Comparison of ENCODE assay signal across 8 cellular contexts in the genomic region with DNA sequence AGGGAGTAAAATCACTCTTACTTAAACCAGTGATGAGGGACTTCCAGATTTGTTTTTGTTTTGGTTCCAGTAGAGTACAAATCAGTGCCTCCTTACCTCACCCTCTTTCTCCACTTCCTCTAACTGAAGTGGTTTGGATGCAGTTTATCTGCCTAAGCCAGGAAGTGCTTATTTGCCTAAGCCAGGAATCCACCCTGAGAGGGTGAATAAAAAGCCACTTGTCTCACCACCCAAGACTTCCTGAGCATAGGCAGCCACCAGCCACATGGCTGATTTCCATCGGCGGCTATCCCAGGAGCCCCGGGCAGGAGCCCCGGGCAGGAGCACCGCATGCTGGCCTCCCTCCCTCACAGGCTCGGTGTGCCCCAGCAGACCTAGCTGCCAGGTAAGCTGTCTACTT. TPM values are rescaled to one million over a fixed set of nuclear protein-coding genes. Genes with fewer than 3 reads are reported as not detected.
DNase-seq lines count a peak whose midpoint lies in the region; ATAC-seq and TF ChIP-seq lines count a peak whose summit lies in the region.

No MANE protein-coding gene starts in this region.

- POLR2A ChIA-PET in activated B cell treated with CpG ODN at 0.5 μM for 24 hours (lab: Charles Lee), result interaction anchor here (0.5 kb wide), 1 partner anchor 587 kb away, joined by 4 read pairs; no protein-coding TSS in a partner anchor

- H3K27ac Mint-ChIP-seq in activated B cell treated with CpG ODN at 0.5 μM for 24 hours, result peak overlapping the region; percentile 42

- no peak overlapping the region for H3K27ac ChIP-seq in tibial artery

- intact Hi-C loops in activated B cell treated with CpG ODN at 0.5 μM for 24 hours (cut with micrococcal nuclease) (loop anchor here (1.0 kb wide), 1 partner anchor 11 kb away; no protein-coding TSS in a partner anchor), tibial artery (cut with DNase I; ENCODE audit: low total_unique reads) (no loop called here)

- H3K4me1 ChIP-seq in tibial artery, result peaks cover 0 to 15% (median 8%) of the 10 kb centered on the region in 4 donors

- TF ChIP-seq CTCF in activated B cell treated with CpG ODN at 0.5 μM for 24 hours (IDR thresholded peaks at IDR 0.05) (no peak), tibial artery (IDR thresholded peaks at IDR 0.05) (no peak)

- ATAC-seq in HG03469 (IDR thresholded peaks at IDR 0.05; ENCODE audit: unreplicated experiment) (peak; percentile 42), activated B cell treated with CpG ODN at 0.5 μM for 24 hours (ENCODE audit: low read depth) (peak; percentile 91), HG02763 (IDR thresholded peaks at IDR 0.05; ENCODE audit: unreplicated experiment) (no peak)

- H3K36me3 ChIP-seq in tibial artery, result peaks cover 0 to 7% (median 0%) of the 10 kb centered on the region in 3 donors

- peaks cover 7% of the 10 kb centered on the region for H3K9me3 Mint-ChIP-seq in activated B cell treated with CpG ODN at 0.5 μM for 24 hours

- no peak overlapping the region for H3K4me3 ChIP-seq in tibial artery

- CTCF ChIA-PET in activated B cell treated with CpG ODN at 0.5 μM for 24 hours (lab: Charles Lee), result no interaction called here

- H3K36me3 Mint-ChIP-seq in activated B cell treated with CpG ODN at 0.5 μM for 24 hours (ENCODE audit: low read depth), result no peaks in the 10 kb centered on the region

- no peaks in the 10 kb centered on the region for H3K9me3 ChIP-seq in tibial artery

- no peaks in the 10 kb centered on the region for H3K27me3 Mint-ChIP-seq in activated B cell treated with CpG ODN at 0.5 μM for 24 hours

- H3K27me3 ChIP-seq in tibial artery, result no peaks in the 10 kb centered on the region

- H3K4me3 Mint-ChIP-seq in activated B cell treated with CpG ODN at 0.5 μM for 24 hours, result peak overlapping the region; percentile 44

- DNase-seq in ELR (ENCODE audit: low read depth), result peak; percentile 53
- no peak for DNase-seq in activated B cell treated with CpG ODN at 0.5 μM for 24 hours
- peak; percentile 52 for DNase-seq in myocyte (ENCODE audit: low read depth)
- no peak for DNase-seq in tibial artery
- DNase-seq in NCI-H2107 (lab: John Stamatoyannopoulos, UW), result no peak
- DNase-seq in NCI-H2227 treated with DMSO at 0.1 percent for 48 hours (lab: John Stamatoyannopoulos, UW), result no peak

- peaks cover 25% of the 10 kb centered on the region for H3K4me1 Mint-ChIP-seq in activated B cell treated with CpG ODN at 0.5 μM for 24 hours

RNA-seq across cellular contexts. Expression of a gene that starts 12.0 kb away (rescaled TPM):
- 0.29 TPM in 2 replicates for total RNA-seq in activated B cell treated with CpG ODN at 0.5 μM for 24 hours
- 53.2 and 62.7 TPM in 2 replicates for total RNA-seq in myocyte
- polyA plus RNA-seq in myocyte (2012), result 19.7 TPM

RNA-seq across cellular contexts. Expression of a gene that starts 45.7 kb away (rescaled TPM):
- not detected in 2 replicates for total RNA-seq in activated B cell treated with CpG ODN at 0.5 μM for 24 hours
- 4.1 and 6.8 TPM in 2 replicates for total RNA-seq in myocyte
- 4.8 TPM for polyA plus RNA-seq in myocyte (2012)

Comparison
In these comparisons a context has a peak if more than half of its experiments do, and no peak if none do; other contexts are left out.
1. DNase-seq: peak in ELR (single experiment) and myocyte (single experiment); none in activated B cell treated with CpG ODN at 0.5 μM for 24 hours (single experiment), tibial artery (0 of 2), NCI-H2107 (single experiment) and NCI-H2227 treated with DMSO at 0.1 percent for 48 hours (single experiment).
2. RNA of a gene that starts 12.0 kb away (total RNA-seq): 53.2 to 62.7 TPM in myocyte; 0.29 TPM in activated B cell treated with CpG ODN at 0.5 μM for 24 hours; every median in the first group is over 10 times any median in the second.